ENCODE assay signal across 1 cellular context in genomic region chr7:134901389-134902020, GRCh38.
TF ChIP-seq lines count a peak whose summit lies in the region.

No MANE protein-coding gene starts in this region.

TF ChIP-seq in HepG2, 621 proteins besides CTCF, POLR2A, EP300 and RAD21 (continued from another document and continues in another):
- TF ChIP-seq ZBTB10 (CRISPR knock-in tag; IDR thresholded peaks at IDR 0.05; ENCODE audit: borderline replicate concordance) = peak; percentile 65; the same call in 1 of the 2 replicates
- no peak for TF ChIP-seq NFYB (CRISPR knock-in tag; IDR thresholded peaks at IDR 0.05)
- no peak for TF ChIP-seq PRDM10 (CRISPR knock-in tag; IDR thresholded peaks at IDR 0.05; ENCODE audit: low read depth)
- no peak for TF ChIP-seq SRSF9 (IDR thresholded peaks at IDR 0.05; ENCODE audit: borderline replicate concordance, insufficient read depth, low read depth, low read length, poor library complexity, severe bottlenecking)
- TF ChIP-seq JUN (CRISPR knock-in tag; IDR thresholded peaks at IDR 0.05) = peak; percentile 96
- TF ChIP-seq ZFP1 (CRISPR knock-in tag; IDR thresholded peaks at IDR 0.05) = no peak
- no peak for TF ChIP-seq SP5 (CRISPR knock-in tag; IDR thresholded peaks at IDR 0.05; ENCODE audit: borderline replicate concordance, low read depth)
- TF ChIP-seq ZNF224 (CRISPR knock-in tag; IDR thresholded peaks at IDR 0.05) = peak; percentile 100
- TF ChIP-seq ZNF234 (CRISPR knock-in tag; conservative IDR thresholded peaks at IDR 0.05) = no peak
- no peak for TF ChIP-seq ZNF44 (CRISPR knock-in tag; IDR thresholded peaks at IDR 0.05)
- TF ChIP-seq E2F2 (CRISPR knock-in tag; IDR thresholded peaks at IDR 0.05; ENCODE audit: borderline replicate concordance) = no peak
- peak; percentile 46; the same call in 1 of the 2 replicates for TF ChIP-seq PHF8 (CRISPR knock-in tag; IDR thresholded peaks at IDR 0.05)
- peak; percentile 62; the same call in 1 of the 2 replicates for TF ChIP-seq KAT7 (CRISPR knock-in tag; IDR thresholded peaks at IDR 0.05; ENCODE audit: borderline replicate concordance)
- 0 out of 2 replicates have a peak, but pooled peaks have one; percentile 14 for TF ChIP-seq KDM3A (CRISPR knock-in tag; IDR thresholded peaks at IDR 0.05; ENCODE audit: low read depth)
- peak; percentile 70 for TF ChIP-seq PPARG (CRISPR knock-in tag; conservative IDR thresholded peaks at IDR 0.05)
- TF ChIP-seq NFIB (CRISPR knock-in tag; IDR thresholded peaks at IDR 0.05; ENCODE audit: borderline replicate concordance) = no peak
- peak; percentile 87; the same call in 1 of the 2 replicates for TF ChIP-seq NCOR1 (IDR thresholded peaks at IDR 0.05; ENCODE audit: borderline replicate concordance, low read length)
- TF ChIP-seq TBX2 (CRISPR knock-in tag; IDR thresholded peaks at IDR 0.05; ENCODE audit: borderline replicate concordance) = peak; percentile 37; the same call in 1 of the 2 replicates
- no peak for TF ChIP-seq NCOA1 (CRISPR knock-in tag; IDR thresholded peaks at IDR 0.05)
- TF ChIP-seq ETV5 (CRISPR knock-in tag; IDR thresholded peaks at IDR 0.05; ENCODE audit: borderline replicate concordance) = peak; percentile 74
- no peak for TF ChIP-seq ZNF558 (CRISPR knock-in tag; IDR thresholded peaks at IDR 0.05; ENCODE audit: borderline replicate concordance)
- TF ChIP-seq RAD51 (IDR thresholded peaks at IDR 0.05; ENCODE audit: borderline replicate concordance) = no peak
- TF ChIP-seq SMAD3 (CRISPR knock-in tag; IDR thresholded peaks at IDR 0.05) = peak; percentile 82; the same call in 1 of the 2 replicates
- no peak for TF ChIP-seq ZNF703 (CRISPR knock-in tag; IDR thresholded peaks at IDR 0.05; ENCODE audit: borderline replicate concordance)
- TF ChIP-seq ZBTB14 (CRISPR knock-in tag; IDR thresholded peaks at IDR 0.05) = no peak
- TF ChIP-seq HNRNPL (IDR thresholded peaks at IDR 0.05; ENCODE audit: low read depth, low read length) = no peak
- 0 out of 2 replicates have a peak, but pooled peaks have one; percentile 61 for TF ChIP-seq ZSCAN9 (CRISPR knock-in tag; IDR thresholded peaks at IDR 0.05; ENCODE audit: borderline replicate concordance)
- no peak for TF ChIP-seq TBP (CRISPR knock-in tag; IDR thresholded peaks at IDR 0.05)
- no peak for TF ChIP-seq ZNF17 (CRISPR knock-in tag; IDR thresholded peaks at IDR 0.05)
- no peak for TF ChIP-seq ZBTB7B (CRISPR knock-in tag; IDR thresholded peaks at IDR 0.05)
- TF ChIP-seq ZNF792 (CRISPR knock-in tag; IDR thresholded peaks at IDR 0.05) = peak; percentile 73
- TF ChIP-seq RFXANK (CRISPR knock-in tag; IDR thresholded peaks at IDR 0.05) = peak; percentile 24; the same call in 1 of the 2 replicates
- no peak for TF ChIP-seq ESRRA (CRISPR knock-in tag; IDR thresholded peaks at IDR 0.05; ENCODE audit: low read depth)
- no peak for TF ChIP-seq TP53 (CRISPR knock-in tag; conservative IDR thresholded peaks at IDR 0.05)
- peak; percentile 41; the same call in 1 of the 2 replicates for TF ChIP-seq ZFX (CRISPR knock-in tag; IDR thresholded peaks at IDR 0.05; ENCODE audit: low read depth)
- no peak for TF ChIP-seq EEA1 (CRISPR knock-in tag; IDR thresholded peaks at IDR 0.05; ENCODE audit: borderline replicate concordance)
- TF ChIP-seq ZNF281 (CRISPR knock-in tag; IDR thresholded peaks at IDR 0.05; ENCODE audit: borderline replicate concordance) = no peak
- no peak for TF ChIP-seq MTA3 (CRISPR knock-in tag; IDR thresholded peaks at IDR 0.05)
- no peak for TF ChIP-seq TSC22D2 (CRISPR knock-in tag; IDR thresholded peaks at IDR 0.05; ENCODE audit: borderline replicate concordance)
- 0 out of 2 replicates have a peak, but pooled peaks have one; percentile 45 for TF ChIP-seq YEATS2 (CRISPR knock-in tag; IDR thresholded peaks at IDR 0.05; ENCODE audit: borderline replicate concordance)
- no peak for TF ChIP-seq ATM (IDR thresholded peaks at IDR 0.05; ENCODE audit: borderline replicate concordance)
- peak; percentile 75 for TF ChIP-seq SKI (IDR thresholded peaks at IDR 0.05; ENCODE audit: partially characterized antibody)
- TF ChIP-seq HNF1B (CRISPR knock-in tag; IDR thresholded peaks at IDR 0.05) = peak; percentile 45; the same call in 1 of the 2 replicates
- TF ChIP-seq TBX3 (IDR thresholded peaks at IDR 0.05; ENCODE audit: borderline replicate concordance) = peak; percentile 24; the same call in 1 of the 2 replicates
- TF ChIP-seq MXD1 (CRISPR knock-in tag; IDR thresholded peaks at IDR 0.05) = no peak
- peak; percentile 42 for TF ChIP-seq TBL1XR1 (IDR thresholded peaks at IDR 0.05; ENCODE audit: borderline replicate concordance, low read length, partially characterized antibody)
- no peak for TF ChIP-seq ZNF446 (CRISPR knock-in tag; IDR thresholded peaks at IDR 0.05)
- peak; percentile 79 for TF ChIP-seq REPIN1 (CRISPR knock-in tag; IDR thresholded peaks at IDR 0.05; ENCODE audit: borderline replicate concordance, low read depth)
- TF ChIP-seq MAFF (IDR thresholded peaks at IDR 0.05; ENCODE audit: low read depth, low read length) = peak; percentile 52; the same call in 1 of the 2 replicates
- no peak for TF ChIP-seq HOXA7 (CRISPR knock-in tag; IDR thresholded peaks at IDR 0.05)
- TF ChIP-seq ARID3A (IDR thresholded peaks at IDR 0.05; ENCODE audit: low read depth, low read length) = peak; percentile 80
- TF ChIP-seq SNAPC2 (CRISPR knock-in tag; IDR thresholded peaks at IDR 0.05) = 0 out of 2 replicates have a peak, but pooled peaks have one; percentile 41
- TF ChIP-seq HDAC2 (CRISPR knock-in tag; IDR thresholded peaks at IDR 0.05) = peak; percentile 92
- TF ChIP-seq KAT8 (CRISPR knock-in tag; IDR thresholded peaks at IDR 0.05) = peak; percentile 60; the same call in 1 of the 2 replicates
- no peak for TF ChIP-seq ZFP36 (IDR thresholded peaks at IDR 0.05; ENCODE audit: borderline replicate concordance, low read depth, low read length, partially characterized antibody)
- TF ChIP-seq ZNF160 (CRISPR knock-in tag; IDR thresholded peaks at IDR 0.05) = no peak
- no peak for TF ChIP-seq ZNF431 (CRISPR knock-in tag; IDR thresholded peaks at IDR 0.05; ENCODE audit: borderline replicate concordance, low read depth)
